ENCODE assay signal across 31 cellular contexts in the genomic region with DNA sequence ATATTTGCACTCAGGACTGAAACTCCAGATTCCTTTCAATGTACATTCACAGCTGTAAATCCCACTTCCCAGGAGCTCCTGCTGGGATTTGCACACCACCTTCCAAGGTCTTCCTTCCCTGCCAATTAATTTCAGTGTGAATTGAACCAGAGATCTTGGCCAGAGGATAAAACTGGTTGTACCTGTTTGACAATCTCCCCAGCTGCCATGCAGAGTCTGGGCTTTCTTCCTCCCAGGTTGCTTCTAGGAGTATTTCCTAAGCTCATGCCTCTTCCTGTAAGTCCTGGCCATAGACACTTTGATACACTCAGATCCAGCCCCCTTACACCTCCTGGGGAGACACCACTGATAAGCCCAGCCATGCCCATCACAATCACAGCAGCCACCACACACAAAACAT. TPM values are rescaled to one million over a fixed set of nuclear protein-coding genes. Genes with fewer than 3 reads are reported as not detected.
A peak's percentile ranks its signal among the peaks of the same experiment; 100 is the strongest.
DNase-seq lines count a peak whose midpoint lies in the region; ATAC-seq, FAIRE-seq and TF ChIP-seq lines count a peak whose summit lies in the region.
"Had no signal": no experiment of that assay in that cellular context is flagged by ENCODE, and none has a peak within 500 bp of the region (broad histone marks: within the 10 kb centered on the region; RNA-seq: fewer than 3 reads in every experiment).

No MANE protein-coding gene starts in this region.

- in situ Hi-C loops in brain microvascular endothelial cell (cut with HindIII; ENCODE audit: low pct_ligation_motif_present, low sequenced_read_pairs), result no loop called here

- H3K4me3 Mint-ChIP-seq in GM23338, result no peak overlapping the region
- H3K4me3 Mint-ChIP-seq: effector memory CD8-positive, alpha-beta T cell; H9; T-helper 1 cell treated with Interleukin-12 subunit alpha and Interleukin-12 subunit beta and Interleukin-4 antibody, amounts not matched to agents 30 μg/mL and 1 μg/mL, for 36 hours had no signal

- peaks cover 10% of the 10 kb centered on the region for H3K4me1 Mint-ChIP-seq in GM23338

- H3K27me3 Mint-ChIP-seq in GM23338 (ENCODE audit: insufficient read depth, low read depth, poor library complexity), result peaks cover under 1% of the 10 kb centered on the region

- H3K79me2 ChIP-seq in GM23338 (replicated peaks; ENCODE audit: insufficient read depth), result no peaks in the 10 kb centered on the region

- H3K27me3 ChIP-seq in GM23338 (ENCODE audit: insufficient read depth) (peaks cover 10% of the 10 kb centered on the region; the same call in 1 of the 2 replicates), bronchial epithelial cell (ENCODE audit: control insufficient read depth, insufficient read depth, low read length) (no peaks in the 10 kb centered on the region), pancreas (no peaks in the 10 kb centered on the region), brain microvascular endothelial cell (replicated peaks) (peaks cover 15% of the 10 kb centered on the region)
- H3K27me3 ChIP-seq: adrenal gland, BLaER1, breast epithelium, colonic mucosa, Peyer's patch, uterus had no signal

- H3K27ac ChIP-seq in C4-2B, result peak overlapping the region; percentile 58
- H3K27ac ChIP-seq in GM23338 (ENCODE audit: low read depth), result no peak overlapping the region
- H3K27ac ChIP-seq in pancreas, result peak overlapping the region in 1 of 4 donors; percentile 9
- H3K27ac ChIP-seq in brain microvascular endothelial cell, result no peak overlapping the region
- no peak overlapping the region for H3K27ac ChIP-seq in caudate nucleus (ENCODE audit: low read depth, low read length)
- H3K27ac ChIP-seq: adrenal gland, BLaER1, colonic mucosa, gastroesophageal sphincter, HL-60, Peyer's patch, psoas muscle, uterus had no signal

- no peaks in the 10 kb centered on the region for H3F3A ChIP-seq in GM23338 (replicated peaks; ENCODE audit: low read depth)

- H3K4me3 ChIP-seq in GM23338 (no peak overlapping the region), bronchial epithelial cell (ENCODE audit: low read depth, low read length) (no peak overlapping the region), pancreas (no peak overlapping the region), brain microvascular endothelial cell (ENCODE audit: low read depth, low read length) (no peak overlapping the region)
- H3K4me3 ChIP-seq: adrenal gland, BLaER1, breast epithelium, colonic mucosa, gastroesophageal sphincter, Peyer's patch, psoas muscle, uterus had no signal

- intact Hi-C loops in pancreas (cut with DNase I), result no loop called here

- H4K20me1 ChIP-seq in GM23338 (replicated peaks; ENCODE audit: insufficient read depth), result no peaks in the 10 kb centered on the region
- H4K20me1 ChIP-seq: BLaER1 had no signal

- FAIRE-seq in bronchial epithelial cell (lab: Jason Lieb, UNC) (no peak), pancreas (lab: Jason Lieb, UNC) (no peak)
- FAIRE-seq: GM12891, HepG2 had no signal

- H3K9me2 ChIP-seq in GM23338 (ENCODE audit: insufficient read depth), result no peaks in the 10 kb centered on the region

- no peaks in the 10 kb centered on the region for H3K9me3 ChIP-seq in pancreas
- H3K9me3 ChIP-seq: adrenal gland, BLaER1, breast epithelium, colonic mucosa, gastroesophageal sphincter, Peyer's patch, psoas muscle, uterus had no signal

- H3K4me2 ChIP-seq in GM23338, result no peak overlapping the region
- H3K4me2 ChIP-seq: BLaER1 had no signal

- peak; percentile 24 for DNase-seq in GM23338 (ENCODE audit: low spot score)
- peak; percentile 58 for DNase-seq in bronchial epithelial cell (ENCODE audit: low read depth)
- DNase-seq in pancreas, result peak in 3 of 6 donors; percentile 68 to 72 (median 70)
- DNase-seq in brain microvascular endothelial cell, result no peak
- DNase-seq in amniotic stem cell (lab: John Stamatoyannopoulos, UW), result no peak
- no peak for DNase-seq in caudate nucleus (lab: John Stamatoyannopoulos, UW)
- DNase-seq: activated CD4-positive, alpha-beta T cell treated with anti-CD3 and anti-CD28 coated beads for 48 hours; activated naive CD4-positive, alpha-beta T cell; activated T-cell treated with anti-CD3 and anti-CD28 coated beads, Interleukin-2, amount 50 U/mL, for 48 hours; adrenal gland; colonic mucosa; COR-L47; effector memory CD8-positive, alpha-beta T cell; H9; hypothalamus; Kasumi-1; NCI-H1048; NCI-H2081 treated with DMSO at 0.1 percent for 48 hours; NCI-H446; Peyer's patch; psoas muscle; uterus had no signal

- no peak for TF ChIP-seq CTCF in C4-2B (conservative IDR thresholded peaks at IDR 0.05)
- TF ChIP-seq CTCF in GM23338 (conservative IDR thresholded peaks at IDR 0.05; ENCODE audit: low read depth in 2 of 2), result no peak
- TF ChIP-seq CTCF in bronchial epithelial cell (IDR thresholded peaks at IDR 0.05; ENCODE audit: insufficient read depth, low read length, severe bottlenecking), result no peak
- TF ChIP-seq CTCF in pancreas (IDR thresholded peaks at IDR 0.05), result no peak
- TF ChIP-seq CTCF in brain microvascular endothelial cell (IDR thresholded peaks at IDR 0.05; ENCODE audit: low read depth, low read length, missing control alignments), result no peak

- no peaks in the 10 kb centered on the region for H3K36me3 Mint-ChIP-seq in GM23338 (ENCODE audit: low read depth)

- no peak; the same call in 2 of the 3 replicates for ATAC-seq in GM23338
- ATAC-seq in pancreas, result peak; percentile 83 to 93 (median 90)
- ATAC-seq in HG03439 (IDR thresholded peaks at IDR 0.05; ENCODE audit: unreplicated experiment), result no peak
- ATAC-seq: effector memory CD8-positive, alpha-beta T cell; gastroesophageal sphincter; HepG2; psoas muscle had no signal

- H3K36me3 ChIP-seq in GM23338 (ENCODE audit: insufficient read depth) (no peaks in the 10 kb centered on the region), bronchial epithelial cell (ENCODE audit: control insufficient read depth, insufficient read depth, low read length) (no peaks in the 10 kb centered on the region), pancreas (no peaks in the 10 kb centered on the region), brain microvascular endothelial cell (replicated peaks) (no peaks in the 10 kb centered on the region)
- H3K36me3 ChIP-seq: adrenal gland, BLaER1, breast epithelium, colonic mucosa, gastroesophageal sphincter, Peyer's patch, uterus had no signal

- no peak overlapping the region for H2AFZ ChIP-seq in GM23338

- H3K27ac Mint-ChIP-seq in GM23338, result no peak overlapping the region
- H3K27ac Mint-ChIP-seq: effector memory CD8-positive, alpha-beta T cell; H9; T-helper 1 cell treated with Interleukin-12 subunit alpha and Interleukin-12 subunit beta and Interleukin-4 antibody, amounts not matched to agents 30 μg/mL and 1 μg/mL, for 36 hours had no signal

- H3K9me3 Mint-ChIP-seq in GM23338, result no peaks in the 10 kb centered on the region
- H3K9me3 Mint-ChIP-seq: H9; T-helper 1 cell treated with Interleukin-12 subunit alpha and Interleukin-12 subunit beta and Interleukin-4 antibody, amounts not matched to agents 30 μg/mL and 1 μg/mL, for 36 hours had no signal

- 0 out of 2 replicates have a peak, but pooled peaks cover 3% of the 10 kb centered on the region for H3K4me1 ChIP-seq in GM23338 (ENCODE audit: insufficient read depth)
- H3K4me1 ChIP-seq in pancreas, result peaks cover 12 to 27% (median 15%) of the 10 kb centered on the region in 3 donors
- H3K4me1 ChIP-seq: adrenal gland, BLaER1, breast epithelium, colonic mucosa, gastroesophageal sphincter, Peyer's patch, psoas muscle, uterus had no signal

TF ChIP-seq in GM23338, 12 proteins besides CTCF, POLR2A, EP300 and RAD21 (continues in another document):
- no peak for TF ChIP-seq ZNF114 (CRISPR knock-in tag; IDR thresholded peaks at IDR 0.05)
- no peak for TF ChIP-seq POLR2AphosphoS5 (IDR thresholded peaks at IDR 0.05; ENCODE audit: low read depth)
- TF ChIP-seq EZH2phosphoT487 (IDR thresholded peaks at IDR 0.05; ENCODE audit: unreplicated experiment), result no peak

RNA-seq across cellular contexts. Expression of gene MAFB, which starts 15.6 kb away (rescaled TPM):
- 1.6 and 1.8 TPM in 2 replicates for total RNA-seq in GM23338 (2014; rRNA removed; shearing (Covaris generic))
- polyA plus RNA-seq in GM23338 (2016; fragmentation: Nextera tagmentation; extraction: Ambion mirVana), result 2.3 and 2.5 TPM in 2 replicates
- 1.3 and 3.6 TPM in 2 replicates for total RNA-seq in bronchial epithelial cell
- total RNA-seq in pancreas, result 10 to 100 TPM in 3 of 6 donors, 1 to 10 TPM in 3; 3.7 to 24.1 (median 12.6) TPM
- 10 to 100 TPM in 1 of 2 donors, 1 to 10 TPM in 1; 7.9 to 48.0 TPM for polyA plus RNA-seq in pancreas

Comparison
In these comparisons a context has a peak if more than half of its experiments do, and no peak if none do; other contexts are left out.
1. ATAC-seq: peak in pancreas (4 of 4); none in GM23338 (single experiment) and HG03439 (single experiment).
2. DNase-seq: peak in GM23338 (single experiment) and bronchial epithelial cell (single experiment); none in brain microvascular endothelial cell (single experiment), amniotic stem cell (single experiment) and caudate nucleus (0 of 61).